Comparison of ENCODE assay signal across 8 cellular contexts in genomic region chr4:52037730-52038108, GRCh38. TPM values are rescaled to one million over a fixed set of nuclear protein-coding genes. Genes with fewer than 3 reads are reported as not detected.
A peak's percentile ranks its signal among the peaks of the same experiment; 100 is the strongest.
DNase-seq lines count a peak whose midpoint lies in the region; ATAC-seq and TF ChIP-seq lines count a peak whose summit lies in the region.

No MANE protein-coding gene starts in this region.

- peak overlapping the region; percentile 62 to 92 (median 85) for H3K27ac ChIP-seq in heart left ventricle
- H3K27ac ChIP-seq in parathyroid adenoma, result peak overlapping the region; percentile 22

- no peaks in the 10 kb centered on the region for H3K9me3 ChIP-seq in Loucy (ENCODE audit: insufficient read depth, low read depth, low read length)
- no peaks in the 10 kb centered on the region for H3K9me3 ChIP-seq in heart left ventricle
- no peaks in the 10 kb centered on the region for H3K9me3 ChIP-seq in parathyroid adenoma (ENCODE audit: control insufficient read depth, low read length)

- H3K27me3 Mint-ChIP-seq in activated CD4-positive, alpha-beta T cell treated with anti-CD3 and anti-CD28 coated beads, Interleukin-2, amount 10 ng/mL, durations not matched to agents 24 days and 14 days, result peaks cover 29% of the 10 kb centered on the region
- peaks cover 13% of the 10 kb centered on the region for H3K27me3 Mint-ChIP-seq in activated naive CD4-positive, alpha-beta T cell treated with anti-CD3 and anti-CD28 coated beads, Interleukin-2, amount 50 U/mL, for 24 hours

- H3K9ac ChIP-seq in Loucy (ENCODE audit: low read depth, low read length, poor library complexity, severe bottlenecking) (peak overlapping the region; percentile 54), parathyroid adenoma (no peak overlapping the region)

- peak overlapping the region; percentile 95 for H2AFZ ChIP-seq in Loucy (ENCODE audit: low read length)
- peak overlapping the region; percentile 67 for H2AFZ ChIP-seq in parathyroid adenoma

- H3K4me1 Mint-ChIP-seq in activated CD4-positive, alpha-beta T cell treated with anti-CD3 and anti-CD28 coated beads, Interleukin-2, amount 10 ng/mL, durations not matched to agents 24 days and 14 days, result peaks cover 23% of the 10 kb centered on the region
- H3K4me1 Mint-ChIP-seq in activated naive CD4-positive, alpha-beta T cell treated with anti-CD3 and anti-CD28 coated beads, Interleukin-2, amount 50 U/mL, for 24 hours, result peaks cover 14% of the 10 kb centered on the region

- H3K79me2 ChIP-seq in Loucy (ENCODE audit: insufficient read depth, low read length) (peaks cover 12% of the 10 kb centered on the region; the same call in 1 of the 2 replicates), parathyroid adenoma (peaks cover 4% of the 10 kb centered on the region)

- no peaks in the 10 kb centered on the region for H3K9me3 Mint-ChIP-seq in activated CD4-positive, alpha-beta T cell treated with anti-CD3 and anti-CD28 coated beads, Interleukin-2, amount 10 ng/mL, durations not matched to agents 24 days and 14 days
- no peaks in the 10 kb centered on the region for H3K9me3 Mint-ChIP-seq in activated naive CD4-positive, alpha-beta T cell treated with anti-CD3 and anti-CD28 coated beads, Interleukin-2, amount 50 U/mL, for 24 hours

- peak; percentile 62 to 75 (median 68) for ATAC-seq in heart left ventricle

- H3K4me3 Mint-ChIP-seq in activated CD4-positive, alpha-beta T cell treated with anti-CD3 and anti-CD28 coated beads, Interleukin-2, amount 10 ng/mL, durations not matched to agents 24 days and 14 days, result peak overlapping the region; percentile 85
- H3K4me3 Mint-ChIP-seq in activated naive CD4-positive, alpha-beta T cell treated with anti-CD3 and anti-CD28 coated beads, Interleukin-2, amount 50 U/mL, for 24 hours, result peak overlapping the region; percentile 92

- no peaks in the 10 kb centered on the region for H3F3A ChIP-seq in Loucy (ENCODE audit: low read depth)

- H3K36me3 ChIP-seq in Loucy (ENCODE audit: insufficient read depth, low read length) (no peaks in the 10 kb centered on the region), heart left ventricle (peaks cover 0 to 7% (median 0%) of the 10 kb centered on the region in 9 donors), parathyroid adenoma (ENCODE audit: control insufficient read depth, insufficient read depth, low read length) (no peaks in the 10 kb centered on the region)

- TF ChIP-seq CTCF in Loucy (conservative IDR thresholded peaks at IDR 0.05; ENCODE audit: low read length) (no peak), heart left ventricle (IDR thresholded peaks at IDR 0.05) (no peak), parathyroid adenoma (IDR thresholded peaks at IDR 0.05) (no peak)

- peak; percentile 71 for DNase-seq in activated CD4-positive, alpha-beta T cell treated with anti-CD3 and anti-CD28 coated beads, Interleukin-2, amount 10 ng/mL, durations not matched to agents 24 days and 14 days
- no peak for DNase-seq in activated CD4-positive, alpha-beta T cell treated with anti-CD3 and anti-CD28 coated beads for 4 hours
- DNase-seq in HCEC 1CT (peak; percentile 7), heart left ventricle (peak; percentile 31 to 75 (median 51)), COLO668 (lab: John Stamatoyannopoulos, UW; ENCODE audit: unreplicated experiment) (no peak)

- H3K4me2 ChIP-seq in Loucy (ENCODE audit: low read depth, low read length, poor library complexity, severe bottlenecking) (peak overlapping the region; percentile 88), parathyroid adenoma (ENCODE audit: low read length) (peak overlapping the region; percentile 80)

- WGBS in heart left ventricle, 4 donors, result 0 to 1% (median 0%) methylated on average over 16 to 27 of the region's 27 CpGs

- intact Hi-C loops in activated CD4-positive, alpha-beta T cell treated with anti-CD3 and anti-CD28 coated beads, Interleukin-2, amount 10 ng/mL, durations not matched to agents 24 days and 14 days (cut with micrococcal nuclease), result loop anchor here (2.0 kb wide), 1 partner anchor 195 kb away; the partner anchor contains the start of gene DCUN1D4
- intact Hi-C loops in heart left ventricle (cut with DNase I), result loop anchor here in 4 of 10 donors (2.0 to 10.0 kb wide), 3 partner anchors 17 to 1337 kb away; partner anchors contain the start of genes DCUN1D4 (in 4 of the 4) and FIP1L1 (in 1 of the 4)

- H3K27ac Mint-ChIP-seq in activated CD4-positive, alpha-beta T cell treated with anti-CD3 and anti-CD28 coated beads, Interleukin-2, amount 10 ng/mL, durations not matched to agents 24 days and 14 days, result peak overlapping the region; percentile 68
- H3K27ac Mint-ChIP-seq in activated naive CD4-positive, alpha-beta T cell treated with anti-CD3 and anti-CD28 coated beads, Interleukin-2, amount 50 U/mL, for 24 hours, result no peak overlapping the region

- H3K4me1 ChIP-seq in Loucy (ENCODE audit: insufficient read depth, low read length, poor library complexity, severe bottlenecking) (peaks cover 25% of the 10 kb centered on the region), heart left ventricle (peaks cover 3 to 31% (median 20%) of the 10 kb centered on the region in 12 donors), parathyroid adenoma (peaks cover 6% of the 10 kb centered on the region)

- no peaks in the 10 kb centered on the region for H3K36me3 Mint-ChIP-seq in activated CD4-positive, alpha-beta T cell treated with anti-CD3 and anti-CD28 coated beads, Interleukin-2, amount 10 ng/mL, durations not matched to agents 24 days and 14 days (ENCODE audit: low read depth)
- H3K36me3 Mint-ChIP-seq in activated naive CD4-positive, alpha-beta T cell treated with anti-CD3 and anti-CD28 coated beads, Interleukin-2, amount 50 U/mL, for 24 hours, result no peaks in the 10 kb centered on the region

- no peaks in the 10 kb centered on the region for H3K9me2 ChIP-seq in Loucy (replicated peaks; ENCODE audit: low read depth, low read length)

- H3K27me3 ChIP-seq in Loucy (ENCODE audit: insufficient read depth, low read length, poor library complexity, severe bottlenecking) (no peaks in the 10 kb centered on the region), heart left ventricle (peaks cover 0 to 21% (median 0%) of the 10 kb centered on the region in 9 donors), parathyroid adenoma (ENCODE audit: control insufficient read depth, insufficient read depth, low read length) (no peaks in the 10 kb centered on the region)

- no peak for TF ChIP-seq POLR2A in heart left ventricle (IDR thresholded peaks at IDR 0.05)

- H4K20me1 ChIP-seq in Loucy (ENCODE audit: insufficient read depth, low read length, poor library complexity, severe bottlenecking), result no peaks in the 10 kb centered on the region

- H3K4me3 ChIP-seq in Loucy (ENCODE audit: low read length, poor library complexity, severe bottlenecking) (peak overlapping the region; percentile 81), heart left ventricle (peak overlapping the region; percentile 60 to 94 (median 78)), parathyroid adenoma (ENCODE audit: low read depth, low read length) (peak overlapping the region; percentile 63)

RNA-seq across cellular contexts. Expression of gene SGCB, which starts 0.4 kb away (rescaled TPM):
- 12.2 and 14.6 TPM in 2 replicates for total RNA-seq in activated CD4-positive, alpha-beta T cell treated with anti-CD3 and anti-CD28 coated beads, Interleukin-2, amount 10 ng/mL, durations not matched to agents 24 days and 14 days
- 100 to 1,000 TPM in 1 of 9 donors, 10 to 100 TPM in 8; 50.3 to 111 (median 73.8) TPM for total RNA-seq in heart left ventricle
- 10 to 100 TPM; 17.4 to 28.3 TPM for polyA plus RNA-seq in heart left ventricle

RNA-seq across cellular contexts. Expression of gene SPATA18, which starts 13.4 kb away (rescaled TPM):
- 0.07 TPM in 1 of 2 replicates, not detected in the other for total RNA-seq in activated CD4-positive, alpha-beta T cell treated with anti-CD3 and anti-CD28 coated beads, Interleukin-2, amount 10 ng/mL, durations not matched to agents 24 days and 14 days
- 1 to 10 TPM in 8 of 9 donors, under 1 TPM in 1; 0.74 to 5.7 (median 2.0) TPM for total RNA-seq in heart left ventricle
- under 1 TPM; 0.23 to 0.43 TPM for polyA plus RNA-seq in heart left ventricle

RNA-seq across cellular contexts. Expression of gene LRRC66, which starts 17.6 kb away (rescaled TPM):
- 0.05 TPM in 2 replicates for total RNA-seq in activated CD4-positive, alpha-beta T cell treated with anti-CD3 and anti-CD28 coated beads, Interleukin-2, amount 10 ng/mL, durations not matched to agents 24 days and 14 days
- under 1 TPM; 0.12 to 0.56 (median 0.27) TPM for total RNA-seq in heart left ventricle
- polyA plus RNA-seq in heart left ventricle, result under 1 TPM; 0.11 to 0.19 TPM

Comparison
In these comparisons a context has a peak if more than half of its experiments do, and no peak if none do; other contexts are left out.
1. DNase-seq: peak in activated CD4-positive, alpha-beta T cell treated with anti-CD3 and anti-CD28 coated beads, Interleukin-2, amount 10 ng/mL, durations not matched to agents 24 days and 14 days (single experiment), HCEC 1CT (single experiment) and heart left ventricle (5 of 5); none in activated CD4-positive, alpha-beta T cell treated with anti-CD3 and anti-CD28 coated beads for 4 hours (0 of 2) and COLO668 (single experiment).
2. Peak in every context shown above with its lines, with median percentiles within 50 percentile points of each other: H3K4me3 ChIP-seq.